ENCODE assay signal across 8 cellular contexts in genomic region chr19:47157455-47158321, GRCh38. TPM values are rescaled to one million over a fixed set of nuclear protein-coding genes. Genes with fewer than 3 reads are reported as not detected.
DNase-seq lines count a peak whose midpoint lies in the region; ATAC-seq and TF ChIP-seq lines count a peak whose summit lies in the region.

No MANE protein-coding gene starts in this region.

- H3K4me1 ChIP-seq in naive thymus-derived CD4-positive, alpha-beta T cell (ENCODE audit: control insufficient read depth in 2 of 2, insufficient read depth in 2 of 2, low read length in 2 of 2), result peaks cover 57 to 72% of the 10 kb centered on the region in 2 donors

- peak; percentile 15 to 16 for ATAC-seq in activated T-cell treated with anti-CD3 and anti-CD28 coated beads, Interleukin-2, amount 50 U/mL, for 4 hours
- ATAC-seq in naive thymus-derived CD4-positive, alpha-beta T cell, result peak; percentile 45
- ATAC-seq in HG03457 (IDR thresholded peaks at IDR 0.05; ENCODE audit: unreplicated experiment) (no peak), HG02885 (IDR thresholded peaks at IDR 0.05; ENCODE audit: poor library complexity, unreplicated experiment) (no peak)

- no peak overlapping the region for H3K4me3 ChIP-seq in fibroblast of mammary gland (ENCODE audit: control insufficient read depth, low read depth, low read length)
- H3K4me3 ChIP-seq in naive thymus-derived CD4-positive, alpha-beta T cell (ENCODE audit: low read length), result peak overlapping the region; percentile 55

- POLR2A ChIA-PET in naive thymus-derived CD4-positive, alpha-beta T cell (lab: Charles Lee), result interaction anchor here (0.5 to 19.8 kb wide), 25 partner anchors 8 to 1167 kb away, joined by 3 to 386 read pairs (median 5); partner anchors contain the start of genes CCDC9, SAE1 and ZC3H4

- H3K4me1 Mint-ChIP-seq in activated T-cell treated with anti-CD3 and anti-CD28 coated beads, Interleukin-2, amount 50 U/mL, for 4 hours (ENCODE audit: low read depth), result peaks cover 60% of the 10 kb centered on the region
- peaks cover 35 to 82% (median 66%) of the 10 kb centered on the region in 7 donors for H3K4me1 Mint-ChIP-seq in naive thymus-derived CD4-positive, alpha-beta T cell

- peaks cover 31% of the 10 kb centered on the region for H3K36me3 Mint-ChIP-seq in activated T-cell treated with anti-CD3 and anti-CD28 coated beads, Interleukin-2, amount 50 U/mL, for 4 hours (ENCODE audit: insufficient read depth)
- peaks cover 8 to 31% (median 21%) of the 10 kb centered on the region in 5 donors for H3K36me3 Mint-ChIP-seq in naive thymus-derived CD4-positive, alpha-beta T cell

- H3K27ac Mint-ChIP-seq in naive thymus-derived CD4-positive, alpha-beta T cell, result peak overlapping the region; percentile 82 to 98 (median 97)

- H3K9me3 ChIP-seq in naive thymus-derived CD4-positive, alpha-beta T cell (ENCODE audit: control insufficient read depth in 2 of 3, low read length in 3 of 3), result no peaks in the 10 kb centered on the region

- peaks cover 0 to 24% (median 0%) of the 10 kb centered on the region in 3 experiments for H3K36me3 ChIP-seq in naive thymus-derived CD4-positive, alpha-beta T cell (ENCODE audit: control insufficient read depth in 2 of 3, insufficient read depth in 3 of 3, low read length in 3 of 3)

- peak overlapping the region; percentile 64 for H3K4me3 Mint-ChIP-seq in activated T-cell treated with anti-CD3 and anti-CD28 coated beads, Interleukin-2, amount 50 U/mL, for 4 hours
- H3K4me3 Mint-ChIP-seq in naive thymus-derived CD4-positive, alpha-beta T cell, result peak overlapping the region; percentile 79 to 98 (median 84)

- TF ChIP-seq EP300 in Ishikawa (IDR thresholded peaks at IDR 0.05; ENCODE audit: borderline replicate concordance), result peak; percentile 45; the same call in 1 of the 2 replicates

- intact Hi-C loops in naive thymus-derived CD4-positive, alpha-beta T cell (cut with micrococcal nuclease), result loop anchor here (1.0 to 5.0 kb wide), 5 partner anchors 8 to 70 kb away; no protein-coding TSS in a partner anchor

- TF ChIP-seq CTCF in C4-2B (conservative IDR thresholded peaks at IDR 0.05) (no peak), fibroblast of mammary gland (conservative IDR thresholded peaks at IDR 0.05; ENCODE audit: control insufficient read depth, insufficient read depth, low read depth, low read length) (no peak)

- CTCF ChIA-PET in naive thymus-derived CD4-positive, alpha-beta T cell (lab: Charles Lee), result interaction anchor here (0.5 to 7.5 kb wide), 13 partner anchors 7 to 192 kb away, joined by 3 to 54 read pairs (median 12); partner anchors contain the start of genes CCDC9 and DHX34

- peak overlapping the region; percentile 56 for H3K27ac ChIP-seq in C4-2B
- peak overlapping the region; percentile 66 for H3K27ac ChIP-seq in naive thymus-derived CD4-positive, alpha-beta T cell (ENCODE audit: low read depth, low read length)

- no peaks in the 10 kb centered on the region for H3K27me3 Mint-ChIP-seq in activated T-cell treated with anti-CD3 and anti-CD28 coated beads, Interleukin-2, amount 50 U/mL, for 4 hours (ENCODE audit: low read depth)
- no peaks in the 10 kb centered on the region for H3K27me3 Mint-ChIP-seq in naive thymus-derived CD4-positive, alpha-beta T cell

- peak; percentile 14 for DNase-seq in activated T-cell treated with anti-CD3 and anti-CD28 coated beads, Interleukin-2, amount 50 U/mL, for 4 hours
- peak; percentile 49 for DNase-seq in fibroblast of mammary gland (ENCODE audit: low read depth)
- peak in 7 of 9 donors; percentile 38 to 58 (median 48) for DNase-seq in naive thymus-derived CD4-positive, alpha-beta T cell
- no peak for DNase-seq in DMS53 (lab: John Stamatoyannopoulos, UW)

- no peaks in the 10 kb centered on the region for H3K9me3 Mint-ChIP-seq in activated T-cell treated with anti-CD3 and anti-CD28 coated beads, Interleukin-2, amount 50 U/mL, for 4 hours
- H3K9me3 Mint-ChIP-seq in naive thymus-derived CD4-positive, alpha-beta T cell, result no peaks in the 10 kb centered on the region

- H3K27me3 ChIP-seq in naive thymus-derived CD4-positive, alpha-beta T cell (ENCODE audit: control insufficient read depth in 2 of 2, insufficient read depth in 2 of 2, low read length in 2 of 2), result no peaks in the 10 kb centered on the region

- TF ChIP-seq RAD21 in Ishikawa (IDR thresholded peaks at IDR 0.05; ENCODE audit: low read depth), result peak; percentile 14; the same call in 1 of the 2 replicates

TF ChIP-seq in Ishikawa, 13 proteins besides CTCF, POLR2A, EP300 and RAD21:
- TF ChIP-seq, protein P1, sequence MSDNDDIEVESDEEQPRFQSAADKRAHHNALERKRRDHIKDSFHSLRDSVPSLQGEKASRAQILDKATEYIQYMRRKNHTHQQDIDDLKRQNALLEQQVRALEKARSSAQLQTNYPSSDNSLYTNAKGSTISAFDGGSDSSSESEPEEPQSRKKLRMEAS (IDR thresholded peaks at IDR 0.05), result no peak; the same call in 1 of the 2 replicates
- no peak for TF ChIP-seq CREB1 (IDR thresholded peaks at IDR 0.05; ENCODE audit: low read depth)
- TF ChIP-seq YY1 (IDR thresholded peaks at IDR 0.05; ENCODE audit: low read depth), result 0 out of 2 replicates have a peak, but pooled peaks have one; percentile 27
- TF ChIP-seq, protein P2, sequence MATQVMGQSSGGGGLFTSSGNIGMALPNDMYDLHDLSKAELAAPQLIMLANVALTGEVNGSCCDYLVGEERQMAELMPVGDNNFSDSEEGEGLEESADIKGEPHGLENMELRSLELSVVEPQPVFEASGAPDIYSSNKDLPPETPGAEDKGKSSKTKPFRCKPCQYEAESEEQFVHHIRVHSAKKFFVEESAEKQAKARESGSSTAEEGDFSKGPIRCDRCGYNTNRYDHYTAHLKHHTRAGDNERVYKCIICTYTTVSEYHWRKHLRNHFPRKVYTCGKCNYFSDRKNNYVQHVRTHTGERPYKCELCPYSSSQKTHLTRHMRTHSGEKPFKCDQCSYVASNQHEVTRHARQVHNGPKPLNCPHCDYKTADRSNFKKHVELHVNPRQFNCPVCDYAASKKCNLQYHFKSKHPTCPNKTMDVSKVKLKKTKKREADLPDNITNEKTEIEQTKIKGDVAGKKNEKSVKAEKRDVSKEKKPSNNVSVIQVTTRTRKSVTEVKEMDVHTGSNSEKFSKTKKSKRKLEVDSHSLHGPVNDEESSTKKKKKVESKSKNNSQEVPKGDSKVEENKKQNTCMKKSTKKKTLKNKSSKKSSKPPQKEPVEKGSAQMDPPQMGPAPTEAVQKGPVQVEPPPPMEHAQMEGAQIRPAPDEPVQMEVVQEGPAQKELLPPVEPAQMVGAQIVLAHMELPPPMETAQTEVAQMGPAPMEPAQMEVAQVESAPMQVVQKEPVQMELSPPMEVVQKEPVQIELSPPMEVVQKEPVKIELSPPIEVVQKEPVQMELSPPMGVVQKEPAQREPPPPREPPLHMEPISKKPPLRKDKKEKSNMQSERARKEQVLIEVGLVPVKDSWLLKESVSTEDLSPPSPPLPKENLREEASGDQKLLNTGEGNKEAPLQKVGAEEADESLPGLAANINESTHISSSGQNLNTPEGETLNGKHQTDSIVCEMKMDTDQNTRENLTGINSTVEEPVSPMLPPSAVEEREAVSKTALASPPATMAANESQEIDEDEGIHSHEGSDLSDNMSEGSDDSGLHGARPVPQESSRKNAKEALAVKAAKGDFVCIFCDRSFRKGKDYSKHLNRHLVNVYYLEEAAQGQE (IDR thresholded peaks at IDR 0.05; ENCODE audit: low read depth), result no peak
- no peak for TF ChIP-seq ZBTB7A (IDR thresholded peaks at IDR 0.05; ENCODE audit: low read depth)
- no peak for TF ChIP-seq FOXM1 (IDR thresholded peaks at IDR 0.05; ENCODE audit: borderline replicate concordance, low read depth)
- TF ChIP-seq, protein P3, sequence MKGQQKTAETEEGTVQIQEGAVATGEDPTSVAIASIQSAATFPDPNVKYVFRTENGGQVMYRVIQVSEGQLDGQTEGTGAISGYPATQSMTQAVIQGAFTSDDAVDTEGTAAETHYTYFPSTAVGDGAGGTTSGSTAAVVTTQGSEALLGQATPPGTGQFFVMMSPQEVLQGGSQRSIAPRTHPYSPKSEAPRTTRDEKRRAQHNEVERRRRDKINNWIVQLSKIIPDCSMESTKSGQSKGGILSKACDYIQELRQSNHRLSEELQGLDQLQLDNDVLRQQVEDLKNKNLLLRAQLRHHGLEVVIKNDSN (IDR thresholded peaks at IDR 0.05), result 0 out of 2 replicates have a peak, but pooled peaks have one; percentile 44
- peak; percentile 67; the same call in 1 of the 2 replicates for TF ChIP-seq TCF12 (IDR thresholded peaks at IDR 0.05; ENCODE audit: low read depth)
- no peak for TF ChIP-seq TAF1 (IDR thresholded peaks at IDR 0.05; ENCODE audit: low read depth)
- no peak for TF ChIP-seq CEBPB (IDR thresholded peaks at IDR 0.05)
- TF ChIP-seq NFIC (IDR thresholded peaks at IDR 0.05), result peak; percentile 53
- TF ChIP-seq EGR1 (IDR thresholded peaks at IDR 0.05), result no peak
- TF ChIP-seq TEAD4 (IDR thresholded peaks at IDR 0.05), result peak; percentile 97

RNA-seq across cellular contexts. Expression of gene SAE1, which starts 27.1 kb away (rescaled TPM):
- 100 to 1,000 TPM in 1 of 3 donors, 10 to 100 TPM in 2; 90.0 to 112 (median 99.3) TPM for total RNA-seq in activated T-cell treated with anti-CD3 and anti-CD28 coated beads, Interleukin-2, amount 50 U/mL, for 4 hours
- 100 to 1,000 TPM in 1 of 5 experiments, 10 to 100 TPM in 4; 34.3 to 115 (median 46.4) TPM for total RNA-seq in naive thymus-derived CD4-positive, alpha-beta T cell
- polyA plus RNA-seq in naive thymus-derived CD4-positive, alpha-beta T cell, result 100 to 1,000 TPM; 145 to 181 TPM

RNA-seq across cellular contexts. Expression of gene ZC3H4, which starts 44.1 kb away (rescaled TPM):
- 10 to 100 TPM; 77.7 to 91.6 (median 90.4) TPM for total RNA-seq in activated T-cell treated with anti-CD3 and anti-CD28 coated beads, Interleukin-2, amount 50 U/mL, for 4 hours
- 100 to 1,000 TPM in 1 of 5 experiments, 10 to 100 TPM in 4; 53.6 to 123 (median 73.0) TPM for total RNA-seq in naive thymus-derived CD4-positive, alpha-beta T cell
- polyA plus RNA-seq in naive thymus-derived CD4-positive, alpha-beta T cell, result 1 to 10 TPM; 2.0 to 2.3 TPM

Comparison
In these comparisons a context has a peak if more than half of its experiments do, and no peak if none do; other contexts are left out.
1. ATAC-seq: peak in activated T-cell treated with anti-CD3 and anti-CD28 coated beads, Interleukin-2, amount 50 U/mL, for 4 hours (2 of 2) and naive thymus-derived CD4-positive, alpha-beta T cell (single experiment); none in HG03457 (single experiment) and HG02885 (single experiment).